ENCODE assay signal across 10 cellular contexts in the genomic region with DNA sequence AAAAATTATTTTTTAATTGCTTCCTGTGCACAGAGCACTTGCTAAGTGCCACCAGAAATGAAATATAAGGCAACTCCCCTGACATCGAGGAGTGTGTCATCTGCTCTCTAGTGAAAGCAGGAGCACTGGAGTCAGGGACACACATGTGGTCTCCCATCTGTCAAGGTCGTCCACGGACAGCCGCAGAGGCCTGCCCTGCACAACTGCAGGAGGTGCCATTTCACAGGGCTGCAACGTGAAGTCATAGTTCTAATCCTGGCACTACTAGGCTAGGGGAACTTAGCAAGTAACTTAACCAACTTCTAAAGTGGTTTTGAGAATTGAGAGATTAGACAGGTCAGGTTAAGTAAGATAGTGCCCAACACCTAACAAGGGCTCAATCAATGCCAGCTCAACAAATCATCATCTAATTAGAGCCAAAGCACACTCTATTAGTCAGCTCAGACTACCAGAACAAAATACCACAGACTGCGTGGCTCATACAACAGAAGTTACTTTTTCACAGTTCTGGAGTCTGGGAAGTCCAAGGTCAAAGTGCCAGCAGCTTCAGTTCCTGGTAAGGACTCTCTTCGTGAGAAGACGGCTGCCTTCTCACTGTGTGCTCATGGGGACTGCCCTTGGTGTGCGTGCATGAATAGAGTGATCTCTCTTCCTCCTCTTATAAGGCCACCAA. TPM values are rescaled to one million over a fixed set of nuclear protein-coding genes. Genes with fewer than 3 reads are reported as not detected.
A peak's percentile ranks its signal among the peaks of the same experiment; 100 is the strongest.
DNase-seq lines count a peak whose midpoint lies in the region; TF ChIP-seq lines count a peak whose summit lies in the region.
"Had no signal": no experiment of that assay in that cellular context is flagged by ENCODE, and none has a peak within 500 bp of the region (broad histone marks: within the 10 kb centered on the region; RNA-seq: fewer than 3 reads in every experiment).

No MANE protein-coding gene starts in this region.

- peaks cover 8% of the 10 kb centered on the region for H3K4me1 ChIP-seq in thymus (ENCODE audit: control insufficient read depth, insufficient read depth, low read length)

- H3K9me3 Mint-ChIP-seq in activated naive CD4-positive, alpha-beta T cell treated with anti-CD3 and anti-CD28 coated beads for 36 hours, result peaks cover 7% of the 10 kb centered on the region
- H3K9me3 Mint-ChIP-seq in activated naive CD4-positive, alpha-beta T cell treated with anti-CD3 and anti-CD28 coated beads, Interleukin-2, amount 10 ng/mL, durations not matched to agents 7 days and 5 days, result peaks cover 9% of the 10 kb centered on the region
- H3K9me3 Mint-ChIP-seq in immature natural killer cell, result no peaks in the 10 kb centered on the region

- H3K36me3 Mint-ChIP-seq in activated naive CD4-positive, alpha-beta T cell treated with anti-CD3 and anti-CD28 coated beads for 36 hours (ENCODE audit: low read depth), result peaks cover 9% of the 10 kb centered on the region
- peaks cover 22% of the 10 kb centered on the region for H3K36me3 Mint-ChIP-seq in activated naive CD4-positive, alpha-beta T cell treated with anti-CD3 and anti-CD28 coated beads, Interleukin-2, amount 10 ng/mL, durations not matched to agents 7 days and 5 days
- H3K36me3 Mint-ChIP-seq in immature natural killer cell, result no peaks in the 10 kb centered on the region

- no peak overlapping the region for H3K27ac ChIP-seq in WERI-Rb-1
- H3K27ac ChIP-seq in thymus (ENCODE audit: low read depth), result peak overlapping the region; percentile 21

- no peak overlapping the region for H3K27ac Mint-ChIP-seq in activated naive CD4-positive, alpha-beta T cell treated with anti-CD3 and anti-CD28 coated beads for 36 hours
- H3K27ac Mint-ChIP-seq in activated naive CD4-positive, alpha-beta T cell treated with anti-CD3 and anti-CD28 coated beads, Interleukin-2, amount 10 ng/mL, durations not matched to agents 7 days and 5 days, result no peak overlapping the region
- peak overlapping the region; percentile 63 to 84 (median 76) for H3K27ac Mint-ChIP-seq in immature natural killer cell

- CTCF ChIA-PET in activated naive CD4-positive, alpha-beta T cell treated with anti-CD3 and anti-CD28 coated beads for 36 hours (lab: Charles Lee), result interaction anchor here (0.6 to 1.2 kb wide), 3 partner anchors 13 to 130 kb away, joined by 3 to 4 read pairs (median 3); no protein-coding TSS in a partner anchor
- CTCF ChIA-PET in activated naive CD4-positive, alpha-beta T cell treated with anti-CD3 and anti-CD28 coated beads, Interleukin-2, amount 10 ng/mL, durations not matched to agents 7 days and 5 days (lab: Charles Lee), result no interaction called here

- no peaks in the 10 kb centered on the region for H3K27me3 ChIP-seq in WERI-Rb-1 (ENCODE audit: insufficient read depth, low read depth, severe bottlenecking)
- no peaks in the 10 kb centered on the region for H3K27me3 ChIP-seq in thymus (ENCODE audit: control insufficient read depth, insufficient read depth)
- H3K27me3 ChIP-seq: BE2C, Peyer's patch had no signal

- H3K4me3 ChIP-seq in WERI-Rb-1 (ENCODE audit: low read depth, low read length), result no peak overlapping the region
- H3K4me3 ChIP-seq in thymus (ENCODE audit: low read length), result no peak overlapping the region
- H3K4me3 ChIP-seq: Peyer's patch had no signal

- intact Hi-C loops in activated naive CD4-positive, alpha-beta T cell treated with anti-CD3 and anti-CD28 coated beads for 36 hours (cut with micrococcal nuclease), result no loop called here

- no peaks in the 10 kb centered on the region for H3K27me3 Mint-ChIP-seq in activated naive CD4-positive, alpha-beta T cell treated with anti-CD3 and anti-CD28 coated beads for 36 hours (ENCODE audit: low read depth)
- no peaks in the 10 kb centered on the region for H3K27me3 Mint-ChIP-seq in activated naive CD4-positive, alpha-beta T cell treated with anti-CD3 and anti-CD28 coated beads, Interleukin-2, amount 10 ng/mL, durations not matched to agents 7 days and 5 days
- peaks cover 0 to 3% (median 3%) of the 10 kb centered on the region in 3 donors for H3K27me3 Mint-ChIP-seq in immature natural killer cell (ENCODE audit: low read depth in 3 of 3)

- DNase-seq in activated naive CD4-positive, alpha-beta T cell treated with anti-CD3 and anti-CD28 coated beads for 36 hours, result peak; percentile 32
- DNase-seq in activated naive CD4-positive, alpha-beta T cell treated with anti-CD3 and anti-CD28 coated beads, Interleukin-2, amount 10 ng/mL, durations not matched to agents 7 days and 5 days, result no peak
- DNase-seq in WERI-Rb-1 (peak; percentile 26), immature natural killer cell (peak in 1 of 3 donors; percentile 25), glomerular visceral epithelial cell (ENCODE audit: extremely low spot score) (no peak), G401 (ENCODE audit: low spot score) (no peak), DMS53 (lab: John Stamatoyannopoulos, UW) (no peak)
- DNase-seq: BE2C had no signal

- 90% methylated on average over 9 of the region's 9 CpGs for WGBS in thymus

- in situ Hi-C loops in G401 (cut with HindIII; ENCODE audit: low sequenced_read_pairs), result no loop called here

- no peak for TF ChIP-seq CTCF in WERI-Rb-1 (IDR thresholded peaks at IDR 0.05; ENCODE audit: low read depth, low read length)

- H3K9me3 ChIP-seq in WERI-Rb-1 (ENCODE audit: severe bottlenecking) (no peaks in the 10 kb centered on the region), thymus (ENCODE audit: control insufficient read depth) (no peaks in the 10 kb centered on the region)
- H3K9me3 ChIP-seq: BE2C, Peyer's patch had no signal

- H3K4me1 Mint-ChIP-seq in activated naive CD4-positive, alpha-beta T cell treated with anti-CD3 and anti-CD28 coated beads for 36 hours (ENCODE audit: low read depth), result peaks cover 42% of the 10 kb centered on the region
- H3K4me1 Mint-ChIP-seq in activated naive CD4-positive, alpha-beta T cell treated with anti-CD3 and anti-CD28 coated beads, Interleukin-2, amount 10 ng/mL, durations not matched to agents 7 days and 5 days, result no peaks in the 10 kb centered on the region
- peaks cover 82 to 91% of the 10 kb centered on the region in 2 donors for H3K4me1 Mint-ChIP-seq in immature natural killer cell

- H3K36me3 ChIP-seq in WERI-Rb-1, result no peaks in the 10 kb centered on the region
- H3K36me3 ChIP-seq in thymus (ENCODE audit: control insufficient read depth, insufficient read depth), result peaks cover 17% of the 10 kb centered on the region
- H3K36me3 ChIP-seq: BE2C, Peyer's patch had no signal

- no peak overlapping the region for H3K4me3 Mint-ChIP-seq in activated naive CD4-positive, alpha-beta T cell treated with anti-CD3 and anti-CD28 coated beads for 36 hours
- no peak overlapping the region for H3K4me3 Mint-ChIP-seq in activated naive CD4-positive, alpha-beta T cell treated with anti-CD3 and anti-CD28 coated beads, Interleukin-2, amount 10 ng/mL, durations not matched to agents 7 days and 5 days
- H3K4me3 Mint-ChIP-seq in immature natural killer cell, result peak overlapping the region in 4 of 5 donors; percentile 31 to 53 (median 42)

RNA-seq across cellular contexts. Expression of a gene that starts 30.7 kb away (rescaled TPM):
- total RNA-seq in activated naive CD4-positive, alpha-beta T cell treated with anti-CD3 and anti-CD28 coated beads for 36 hours, result 10 to 100 TPM; 64.6 to 65.0 TPM
- polyA plus RNA-seq in immature natural killer cell (100 to 1,000 TPM in 2 of 3 donors, 10 to 100 TPM in 1; 88.6 to 150 (median 102) TPM), thymus (21.9 TPM)
- total RNA-seq in G401 (2014; rRNA removed; shearing (Covaris generic)), result 7.6 and 10.0 TPM in 2 replicates

Comparison
In these comparisons a context has a peak if more than half of its experiments do, and no peak if none do; other contexts are left out.
1. DNase-seq: peak in activated naive CD4-positive, alpha-beta T cell treated with anti-CD3 and anti-CD28 coated beads for 36 hours (single experiment) and WERI-Rb-1 (single experiment); none in activated naive CD4-positive, alpha-beta T cell treated with anti-CD3 and anti-CD28 coated beads, Interleukin-2, amount 10 ng/mL, durations not matched to agents 7 days and 5 days (single experiment), glomerular visceral epithelial cell (single experiment), G401 (single experiment) and DMS53 (single experiment).
2. H3K27ac Mint-ChIP-seq: peak in immature natural killer cell (6 of 6); none in activated naive CD4-positive, alpha-beta T cell treated with anti-CD3 and anti-CD28 coated beads for 36 hours (single experiment) and activated naive CD4-positive, alpha-beta T cell treated with anti-CD3 and anti-CD28 coated beads, Interleukin-2, amount 10 ng/mL, durations not matched to agents 7 days and 5 days (single experiment).
3. H3K4me3 Mint-ChIP-seq: peak in immature natural killer cell (4 of 5); none in activated naive CD4-positive, alpha-beta T cell treated with anti-CD3 and anti-CD28 coated beads for 36 hours (single experiment) and activated naive CD4-positive, alpha-beta T cell treated with anti-CD3 and anti-CD28 coated beads, Interleukin-2, amount 10 ng/mL, durations not matched to agents 7 days and 5 days (single experiment).